In genomic region chr3:49667701-49668413, GRCh38 we compare ENCODE assay signal across 1 cellular context.
TF ChIP-seq lines count a peak whose summit lies in the region.

No MANE protein-coding gene starts in this region.

TF ChIP-seq in HepG2, 621 proteins besides CTCF, POLR2A, EP300 and RAD21 (continued from another document and continues in another):
- no peak for TF ChIP-seq BATF2 (CRISPR knock-in tag; IDR thresholded peaks at IDR 0.05)
- no peak for TF ChIP-seq SMARCE1 (IDR thresholded peaks at IDR 0.05; ENCODE audit: borderline replicate concordance)
- TF ChIP-seq RFX1 (IDR thresholded peaks at IDR 0.05), result no peak
- TF ChIP-seq ZNF234 (CRISPR knock-in tag; conservative IDR thresholded peaks at IDR 0.05), result no peak
- TF ChIP-seq ZBTB43 (CRISPR knock-in tag; conservative IDR thresholded peaks at IDR 0.05), result no peak
- no peak for TF ChIP-seq ZNF318 (CRISPR knock-in tag; IDR thresholded peaks at IDR 0.05)
- TF ChIP-seq CREBL2 (CRISPR knock-in tag; IDR thresholded peaks at IDR 0.05; ENCODE audit: borderline replicate concordance), result no peak
- TF ChIP-seq RBM39 (IDR thresholded peaks at IDR 0.05; ENCODE audit: low read depth, low read length, poor library complexity, severe bottlenecking), result no peak
- no peak for TF ChIP-seq HINFP (CRISPR knock-in tag; IDR thresholded peaks at IDR 0.05; ENCODE audit: low read depth)
- TF ChIP-seq ZNF589 (CRISPR knock-in tag; conservative IDR thresholded peaks at IDR 0.05), result no peak
- TF ChIP-seq ZNF24 (IDR thresholded peaks at IDR 0.05), result no peak
- TF ChIP-seq CEBPB (IDR thresholded peaks at IDR 0.05; ENCODE audit: borderline replicate concordance, low read depth, low read length), result no peak
- TF ChIP-seq SIN3A (IDR thresholded peaks at IDR 0.05; ENCODE audit: borderline replicate concordance, low read depth, low read length), result no peak
- 0 out of 2 replicates have a peak, but pooled peaks have one; percentile 16 for TF ChIP-seq REPIN1 (CRISPR knock-in tag; IDR thresholded peaks at IDR 0.05; ENCODE audit: borderline replicate concordance, low read depth)
- no peak for TF ChIP-seq KDM5A (IDR thresholded peaks at IDR 0.05; ENCODE audit: borderline replicate concordance, low read length)
- no peak for TF ChIP-seq PBX3 (CRISPR knock-in tag; IDR thresholded peaks at IDR 0.05; ENCODE audit: borderline replicate concordance)
- no peak for TF ChIP-seq DPF2 (CRISPR knock-in tag; IDR thresholded peaks at IDR 0.05; ENCODE audit: borderline replicate concordance, low read depth)
- TF ChIP-seq AGO1 (IDR thresholded peaks at IDR 0.05; ENCODE audit: low read depth, low read length, poor library complexity, severe bottlenecking), result peak; percentile 57
- TF ChIP-seq GMEB1 (CRISPR knock-in tag; IDR thresholded peaks at IDR 0.05; ENCODE audit: borderline replicate concordance), result no peak
- no peak for TF ChIP-seq RARG (CRISPR knock-in tag; IDR thresholded peaks at IDR 0.05; ENCODE audit: low read depth)
- TF ChIP-seq HMG20A (CRISPR knock-in tag; IDR thresholded peaks at IDR 0.05; ENCODE audit: borderline replicate concordance), result no peak
- no peak for TF ChIP-seq ATF6 (CRISPR knock-in tag; conservative IDR thresholded peaks at IDR 0.05)
- no peak for TF ChIP-seq ARHGAP35 (CRISPR knock-in tag; IDR thresholded peaks at IDR 0.05; ENCODE audit: borderline replicate concordance)
- no peak for TF ChIP-seq REL (CRISPR knock-in tag; conservative IDR thresholded peaks at IDR 0.05)
- no peak for TF ChIP-seq ZNF281 (CRISPR knock-in tag; IDR thresholded peaks at IDR 0.05; ENCODE audit: borderline replicate concordance)
- TF ChIP-seq PHF8 (CRISPR knock-in tag; IDR thresholded peaks at IDR 0.05), result no peak
- TF ChIP-seq RBAK (CRISPR knock-in tag; IDR thresholded peaks at IDR 0.05), result no peak
- TF ChIP-seq BCLAF1 (IDR thresholded peaks at IDR 0.05), result no peak
